In the genomic region with DNA sequence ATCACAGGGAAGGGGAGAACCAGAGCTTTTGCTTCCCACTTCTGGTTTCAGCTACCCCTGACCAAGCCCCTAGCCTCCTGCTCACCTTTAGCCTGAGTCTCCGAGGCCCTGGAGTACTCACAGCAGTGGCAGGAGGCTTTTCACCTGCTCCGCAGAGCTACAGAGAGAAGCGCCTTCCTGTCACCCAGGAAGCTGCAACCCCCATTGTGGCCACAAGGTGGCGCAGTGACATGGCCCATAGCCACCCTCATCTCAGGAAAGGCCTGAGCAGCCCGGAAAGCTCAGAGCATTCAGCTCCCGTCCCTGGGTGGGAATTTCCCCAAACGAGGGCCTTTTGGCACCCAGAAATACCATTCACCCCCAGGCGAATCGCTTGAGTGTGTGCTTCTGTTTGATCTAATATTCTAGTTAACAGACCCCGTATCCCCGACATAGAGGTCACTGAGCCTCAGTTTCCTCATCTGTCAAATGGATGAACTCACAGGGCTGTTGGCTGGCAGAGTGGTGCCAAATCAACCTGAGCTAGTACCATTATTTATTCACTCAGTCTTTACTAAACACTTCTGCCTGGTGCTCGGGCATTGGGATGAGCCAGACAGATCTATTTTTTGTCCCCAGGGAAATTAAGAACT, we compare ENCODE assay signal across 9 cellular contexts. TPM values are rescaled to one million over a fixed set of nuclear protein-coding genes. Genes with fewer than 3 reads are reported as not detected.
A peak's percentile ranks its signal among the peaks of the same experiment; 100 is the strongest.
DNase-seq lines count a peak whose midpoint lies in the region; ATAC-seq and TF ChIP-seq lines count a peak whose summit lies in the region.
"Had no signal": no experiment of that assay in that cellular context is flagged by ENCODE, and none has a peak within 500 bp of the region (broad histone marks: within the 10 kb centered on the region; RNA-seq: fewer than 3 reads in every experiment).

No MANE protein-coding gene starts in this region.

- H3K79me2 ChIP-seq in DND-41 (ENCODE audit: insufficient read depth, low read length) = peaks cover 7% of the 10 kb centered on the region; the same call in 1 of the 2 replicates

- no peak overlapping the region for H3K4me3 ChIP-seq in DND-41 (ENCODE audit: low read depth in 1 of 2, low read length in 2 of 2)

- H3K27ac ChIP-seq in DND-41 (ENCODE audit: low read length) = no peak overlapping the region
- no peak overlapping the region for H3K27ac ChIP-seq in VCaP
- H3K27ac ChIP-seq: epithelial cell of prostate had no signal

- no peaks in the 10 kb centered on the region; the same call in none of the 2 replicates for H3K27me3 Mint-ChIP-seq in HFFc6 (ENCODE audit: insufficient read depth)

- no peak overlapping the region for H3K4me3 Mint-ChIP-seq in HFFc6

- H3K4me1 ChIP-seq in DND-41 (ENCODE audit: insufficient read depth, low read length) = no peaks in the 10 kb centered on the region

- no peak overlapping the region for H2AFZ ChIP-seq in DND-41 (ENCODE audit: low read depth, low read length)

- peaks cover 9% of the 10 kb centered on the region for H3K4me1 Mint-ChIP-seq in HFFc6 (ENCODE audit: low read depth)

- H4K20me1 ChIP-seq in DND-41 (ENCODE audit: insufficient read depth, low read length) = peaks cover 43% of the 10 kb centered on the region

- ATAC-seq in DND-41 (ENCODE audit: insufficient read depth, low read depth) (peak; percentile 91), GM18511 (IDR thresholded peaks at IDR 0.05; ENCODE audit: unreplicated experiment) (no peak)

- no peaks in the 10 kb centered on the region; the same call in 1 of the 2 replicates for H3K36me3 Mint-ChIP-seq in HFFc6 (ENCODE audit: low read depth)

- DNase-seq in DND-41 (peak; percentile 81), HFFc6 (peak; percentile 66), NCI-H2107 (lab: John Stamatoyannopoulos, UW) (peak; percentile 87), brain pericyte (ENCODE audit: low read depth, low spot score) (peak; percentile 41), inferior parietal cortex (ENCODE audit: extremely low spot score) (peak; percentile 96)
- peak; percentile 71 to 84 for DNase-seq in stimulated activated CD4-positive, alpha-beta T cell treated with anti-CD3 and anti-CD28 coated beads, Interleukin-15, amount 100 ng/mL, for 48 hours (ENCODE audit: low read depth in 2 of 2)

- H3K27ac Mint-ChIP-seq in HFFc6 = peak overlapping the region; percentile 63; the same call in 1 of the 2 replicates

- H3K36me3 ChIP-seq in DND-41 (ENCODE audit: insufficient read depth, low read length) = peaks cover 76% of the 10 kb centered on the region

- no peaks in the 10 kb centered on the region for H3K27me3 ChIP-seq in DND-41 (ENCODE audit: insufficient read depth, low read length, poor library complexity)

- H3K9me3 Mint-ChIP-seq in HFFc6 = no peaks in the 10 kb centered on the region

- H3K9me3 ChIP-seq in DND-41 (ENCODE audit: insufficient read depth, low read length, severe bottlenecking) = no peaks in the 10 kb centered on the region

- no peak overlapping the region for H3K4me2 ChIP-seq in DND-41 (ENCODE audit: insufficient read depth, low read length)

- no peak overlapping the region for H3K9ac ChIP-seq in DND-41 (ENCODE audit: low read depth, low read length)

- peak; percentile 91 for TF ChIP-seq CTCF in DND-41 (IDR thresholded peaks at IDR 0.05; ENCODE audit: borderline replicate concordance, extremely low read depth, low read length, poor library complexity, severe bottlenecking)
- peak; percentile 99 for TF ChIP-seq CTCF in HFFc6 (IDR thresholded peaks at IDR 0.05)
- TF ChIP-seq CTCF in VCaP (conservative IDR thresholded peaks at IDR 0.05) = peak; percentile 95

RNA-seq across cellular contexts. Expression of gene A3GALT2, which starts 25.3 kb away (rescaled TPM):
- not detected for total RNA-seq in HFFc6 (2021; fragmentation: NEBNext Ultra II Directional; extraction: Animal tissue kit (Norgen Biotek cat#: 25700))

RNA-seq across cellular contexts. Expression of gene ZNF362, which starts 39.3 kb away (rescaled TPM):
- total RNA-seq in HFFc6 (2021; fragmentation: NEBNext Ultra II Directional; extraction: Animal tissue kit (Norgen Biotek cat#: 25700)) = 10 to 100 TPM; 15.3 to 19.6 (median 17.0) TPM

Comparison
In these comparisons a context has a peak if more than half of its experiments do, and no peak if none do; other contexts are left out.
1. DNase-seq: peak in every context shown above with its lines; median percentile 96 in inferior parietal cortex; 87 in NCI-H2107; 81 in DND-41; 78 in stimulated activated CD4-positive, alpha-beta T cell treated with anti-CD3 and anti-CD28 coated beads, Interleukin-15, amount 100 ng/mL, for 48 hours; 66 in HFFc6; 41 in brain pericyte.